Comparison of ENCODE assay signal across 10 cellular contexts in genomic region chr5:139640432-139641115, GRCh38. TPM values are rescaled to one million over a fixed set of nuclear protein-coding genes. Genes with fewer than 3 reads are reported as not detected.
A peak's percentile ranks its signal among the peaks of the same experiment; 100 is the strongest.
DNase-seq lines count a peak whose midpoint lies in the region; ATAC-seq, FAIRE-seq and TF ChIP-seq lines count a peak whose summit lies in the region.
"Had no signal": no experiment of that assay in that cellular context is flagged by ENCODE, and none has a peak within 500 bp of the region (broad histone marks: within the 10 kb centered on the region; RNA-seq: fewer than 3 reads in every experiment).

No MANE protein-coding gene starts in this region.

- H3K27ac ChIP-seq in RWPE2 (ENCODE audit: poor library complexity, severe bottlenecking) (no peak overlapping the region), HepG2 (ENCODE audit: extremely low read length, insufficient read depth, low read length) (no peak overlapping the region), spleen (peak overlapping the region in 1 of 8 donors; percentile 96), caudate nucleus (ENCODE audit: low read depth, low read length) (no peak overlapping the region)

- no TSS peak for BruUV-seq in HepG2 (replicated peaks; lab: Mats Ljungman, UMichigan)

- H2AFZ ChIP-seq in HepG2 (ENCODE audit: low read length), result no peak overlapping the region

- TF ChIP-seq EP300 in HepG2 (IDR thresholded peaks at IDR 0.05; ENCODE audit: low read depth in 2 of 2, low read length in 2 of 2), result no peak
- no peak for TF ChIP-seq EP300 in HepG2 (CRISPR knock-in tag; IDR thresholded peaks at IDR 0.05; ENCODE audit: borderline replicate concordance)

- POLR2A ChIA-PET in HepG2 (lab: Yijun Ruan, JAX), result interaction anchor here (1.2 kb wide), 2 partner anchors 10 to 93 kb away, joined by 3 read pairs; no protein-coding TSS in a partner anchor

- H3K79me2 ChIP-seq in HepG2 (ENCODE audit: insufficient read depth, low read length), result no peaks in the 10 kb centered on the region

- H3K4me1 ChIP-seq in RWPE2 (ENCODE audit: insufficient read depth, poor library complexity, severe bottlenecking) (peaks cover 5% of the 10 kb centered on the region), HepG2 (ENCODE audit: insufficient read depth, low read length) (peaks cover 93% of the 10 kb centered on the region), spleen (peaks cover 32 to 79% (median 46%) of the 10 kb centered on the region in 6 donors)

- no peak overlapping the region for H3K4me3 ChIP-seq in RWPE2 (ENCODE audit: severe bottlenecking)
- no peak overlapping the region for H3K4me3 ChIP-seq in HepG2 (replicated peaks in 1 of 3; ENCODE audit: insufficient read depth in 1 of 3, low read depth in 2 of 3, low read length in 3 of 3)
- no peak overlapping the region for H3K4me3 ChIP-seq in spleen
- H3K4me3 ChIP-seq: MG63 had no signal

- H3K36me3 ChIP-seq in RWPE2 (ENCODE audit: low read depth), result no peaks in the 10 kb centered on the region
- no peaks in the 10 kb centered on the region for H3K36me3 ChIP-seq in HepG2 (replicated peaks in 1 of 2; ENCODE audit: control insufficient read depth in 1 of 2, insufficient read depth in 2 of 2, low read length in 2 of 2)
- H3K36me3 ChIP-seq in spleen, result no peaks in the 10 kb centered on the region

- DNase-seq in GM20000 (ENCODE audit: low spot score) (peak; percentile 3), RWPE2 (ENCODE audit: low spot score) (peak; percentile 63), HepG2 (ENCODE audit: low spot score) (no peak), spleen (peak; percentile 75), COR-L47 (lab: John Stamatoyannopoulos, UW) (no peak), caudate nucleus (lab: John Stamatoyannopoulos, UW) (no peak), amniotic stem cell (lab: John Stamatoyannopoulos, UW) (no peak)
- DNase-seq: activated CD4-positive, alpha-beta T cell treated with anti-CD3 and anti-CD28 coated beads, Interleukin-2, amount 50 U/mL, for 4 hours had no signal

- no peak for ATAC-seq in RWPE2 (ENCODE audit: low read depth)
- ATAC-seq in HepG2, result no peak

- in situ Hi-C loops in HepG2 (cut with HindIII; ENCODE audit: extremely low pct_ligation_motif_present, low pct_unique_long_range_greater_than_20kb), result loop anchor here (25.0 kb wide), 1 partner anchor 322 kb away; no protein-coding TSS in a partner anchor

- 89% methylated on average over 12 of the region's 13 CpGs for WGBS in HepG2 (ENCODE audit: low lambda C conversion rate)
- WGBS in spleen, 5 donors, result 89 to 92% (median 91%) methylated on average over 7 to 13 of the region's 13 CpGs

- no peaks in the 10 kb centered on the region for H4K20me1 ChIP-seq in HepG2 (ENCODE audit: insufficient read depth, low read length)

- no peak for TF ChIP-seq POLR2A in HepG2 (IDR thresholded peaks at IDR 0.05; ENCODE audit: insufficient read depth in 1 of 2, low read depth in 2 of 2, low read length in 2 of 2)
- no peak for TF ChIP-seq POLR2A in spleen (IDR thresholded peaks at IDR 0.05)

- no peak for TF ChIP-seq CTCF in GM20000 (IDR thresholded peaks at IDR 0.05; ENCODE audit: extremely low read depth, missing control alignments)
- TF ChIP-seq CTCF in RWPE2 (IDR thresholded peaks at IDR 0.05; ENCODE audit: poor library complexity, severe bottlenecking), result no peak
- TF ChIP-seq CTCF in HepG2 (CRISPR knock-in tag; IDR thresholded peaks at IDR 0.05), result no peak
- no peak for TF ChIP-seq CTCF in spleen (IDR thresholded peaks at IDR 0.05 in 8 of 11, conservative IDR thresholded peaks at IDR 0.05 in 3 of 11)

- H3K4me2 ChIP-seq in HepG2 (ENCODE audit: low read depth, low read length), result no peak overlapping the region

- TF ChIP-seq RAD21 in HepG2 (CRISPR knock-in tag; IDR thresholded peaks at IDR 0.05), result no peak

- intact Hi-C loops in HepG2 (cut with micrococcal nuclease; ENCODE audit: unreplicated experiment) (no loop called here), spleen (cut with DNase I; ENCODE audit: low total_unique reads) (no loop called here)

- no peak overlapping the region for H3K9ac ChIP-seq in HepG2 (ENCODE audit: insufficient read depth, low read depth, low read length)

- CTCF ChIA-PET in HepG2 (lab: Yijun Ruan, JAX; ENCODE audit: low intra/inter-chr PET ratio, low total read pairs), result no interaction called here

- no peak for FAIRE-seq in HepG2 (lab: Jason Lieb, UNC)
- FAIRE-seq: colon had no signal

- H3K27me3 ChIP-seq in RWPE2 (ENCODE audit: insufficient read depth, poor library complexity, severe bottlenecking) (no peaks in the 10 kb centered on the region), HepG2 (ENCODE audit: control insufficient read depth in 1 of 2, insufficient read depth in 2 of 2, low read length in 2 of 2) (no peaks in the 10 kb centered on the region), spleen (replicated peaks in 1 of 7) (peaks cover 0 to 9% (median 0%) of the 10 kb centered on the region in 7 donors)
- H3K27me3 ChIP-seq: MG63 had no signal

- H3K9me3 ChIP-seq in RWPE2 (ENCODE audit: severe bottlenecking), result no peaks in the 10 kb centered on the region
- H3K9me3 ChIP-seq in HepG2 (ENCODE audit: low read length), result no peaks in the 10 kb centered on the region
- no peaks in the 10 kb centered on the region for H3K9me3 ChIP-seq in spleen
- H3K9me3 ChIP-seq: MG63 had no signal

TF ChIP-seq in HepG2, 621 proteins besides CTCF, POLR2A, EP300 and RAD21:
- TF ChIP-seq ZBTB33 (CRISPR knock-in tag; IDR thresholded peaks at IDR 0.05), result peak; percentile 57; the same call in 1 of the 2 replicates
- no peak for TF ChIP-seq NFKB2 (CRISPR knock-in tag; IDR thresholded peaks at IDR 0.05; ENCODE audit: borderline replicate concordance)
- no peak for TF ChIP-seq KAT8 (CRISPR knock-in tag; IDR thresholded peaks at IDR 0.05)
- TF ChIP-seq PBX3 (CRISPR knock-in tag; IDR thresholded peaks at IDR 0.05; ENCODE audit: borderline replicate concordance), result no peak
- no peak for TF ChIP-seq ZNF10 (CRISPR knock-in tag; IDR thresholded peaks at IDR 0.05; ENCODE audit: borderline replicate concordance, low read depth)
- TF ChIP-seq RXRA (CRISPR knock-in tag; IDR thresholded peaks at IDR 0.05), result peak; percentile 17; the same call in 1 of the 2 replicates
- no peak for TF ChIP-seq SP2 (CRISPR knock-in tag; IDR thresholded peaks at IDR 0.05)
- no peak for TF ChIP-seq BRD4 (CRISPR knock-in tag; IDR thresholded peaks at IDR 0.05)
- TF ChIP-seq ZNF30 (CRISPR knock-in tag; IDR thresholded peaks at IDR 0.05), result no peak
- no peak for TF ChIP-seq GTF3A (CRISPR knock-in tag; conservative IDR thresholded peaks at IDR 0.05)
- no peak for TF ChIP-seq POLR2G (IDR thresholded peaks at IDR 0.05; ENCODE audit: low read depth, low read length)

RNA-seq across cellular contexts. Expression of gene CXXC5, which starts 7.6 kb away (rescaled TPM):
- total RNA-seq in HepG2 (2016; rRNA removed; fragmentation: Illumina TruSeq; extraction: Trizol) (30.7 and 33.0 TPM in 2 replicates), spleen (10 to 100 TPM; 57.5 to 69.5 (median 62.8) TPM)
- 7.4 and 8.6 TPM in 2 replicates for total RNA-seq in HepG2 (2016; cell fraction: cytosol; rRNA removed; fragmentation: Illumina TruSeq; extraction: Trizol; ENCODE audit: low read depth)
- 30.5 and 33.5 TPM in 2 replicates for total RNA-seq in HepG2 (2016; cell fraction: insoluble cytoplasmic fraction; rRNA removed; fragmentation: Illumina TruSeq; extraction: Trizol)
- total RNA-seq in HepG2 (2016; cell fraction: membrane; rRNA removed; fragmentation: Illumina TruSeq; extraction: Trizol), result 32.7 and 37.9 TPM in 2 replicates
- 17.6 and 21.1 TPM in 2 replicates for total RNA-seq in HepG2 (2016; cell fraction: nucleus; rRNA removed; fragmentation: Illumina TruSeq; extraction: Trizol)
- polyA plus RNA-seq in HepG2 (2011; rRNA removed) (27.9 and 32.3 TPM in 2 replicates), spleen (10 to 100 TPM; 46.4 to 69.5 (median 60.8) TPM)
- polyA plus RNA-seq in HepG2 (2011; cell fraction: cytosol; rRNA removed), result 20.7 and 35.7 TPM in 2 replicates
- 20.0 and 30.1 TPM in 2 replicates for polyA plus RNA-seq in HepG2 (2011; cell fraction: nucleus; rRNA removed)
- polyA plus RNA-seq in HepG2 (2012), result 21.9 and 26.2 TPM in 2 replicates
- 7.7 and 8.6 TPM in 2 replicates for polyA plus RNA-seq in HepG2 (2016; cell fraction: cytosol; fragmentation: Illumina TruSeq; extraction: Trizol; ENCODE audit: low read depth)
- 46.9 and 51.9 TPM in 2 replicates for polyA plus RNA-seq in HepG2 (2016; cell fraction: insoluble cytoplasmic fraction; fragmentation: Illumina TruSeq; extraction: Trizol; ENCODE audit: low read depth)
- 30.1 and 31.3 TPM in 2 replicates for polyA plus RNA-seq in HepG2 (2016; cell fraction: membrane; fragmentation: Illumina TruSeq; extraction: Trizol; ENCODE audit: low read depth)
- polyA plus RNA-seq in HepG2 (2016; cell fraction: nucleus; fragmentation: Illumina TruSeq; extraction: Trizol; ENCODE audit: insufficient read depth, low read depth), result 39.0 and 44.0 TPM in 2 replicates
- polyA minus RNA-seq in HepG2 (2011; rRNA and poly(A)+ RNA removed; ENCODE audit: low replicate concordance), result 13.2 and 63.5 TPM in 2 replicates
- polyA minus RNA-seq in HepG2 (2011; cell fraction: cytosol; rRNA and poly(A)+ RNA removed), result 26.9 and 37.6 TPM in 2 replicates
- polyA minus RNA-seq in HepG2 (2011; cell fraction: nucleus; rRNA and poly(A)+ RNA removed), result 18.7 and 20.6 TPM in 2 replicates

Comparison
In these comparisons a context has a peak if more than half of its experiments do, and no peak if none do; other contexts are left out.
1. DNase-seq: peak in GM20000 (single experiment), RWPE2 (single experiment) and spleen (single experiment); none in HepG2 (single experiment), COR-L47 (single experiment), caudate nucleus (0 of 61) and amniotic stem cell (single experiment).